In genomic region chr13:78806457-78806856, GRCh38 we compare ENCODE assay signal across 9 cellular contexts.
DNase-seq lines count a peak whose midpoint lies in the region; ATAC-seq, FAIRE-seq and TF ChIP-seq lines count a peak whose summit lies in the region.
"Had no signal": no experiment of that assay in that cellular context is flagged by ENCODE, and none has a peak within 500 bp of the region (broad histone marks: within the 10 kb centered on the region; RNA-seq: fewer than 3 reads in every experiment).

No MANE protein-coding gene starts in this region.

- no peak for TF ChIP-seq EP300 in K562 (IDR thresholded peaks at IDR 0.05; ENCODE audit: low read length)

- no peaks in the 10 kb centered on the region for H3K9me3 ChIP-seq in K562 (replicated peaks; ENCODE audit: control insufficient read depth, insufficient read depth, low read depth, low read length)

- peak in 1 of 4 experiments; percentile 6 for DNase-seq in K562 (ENCODE audit: extremely low read depth in 1 of 4, low spot score in 3 of 4)
- DNase-seq in activated CD4-positive, alpha-beta T cell treated with anti-CD3 and anti-CD28 coated beads for 48 hours: no peak
- no peak for DNase-seq in NCI-H2227 (lab: John Stamatoyannopoulos, UW; ENCODE audit: unreplicated experiment)
- DNase-seq in DMS153 treated with DMSO at 0.1 percent for 48 hours (lab: John Stamatoyannopoulos, UW; ENCODE audit: unreplicated experiment): no peak
- no peak for DNase-seq in stimulated activated naive CD8-positive, alpha-beta T cell treated with anti-CD3 and anti-CD28 coated beads, Interleukin-15, Interleukin-2, amounts not matched to agents 100 U/mL and 50 U/mL, for 24 hours
- DNase-seq: NCI-H526 treated with DMSO at 0.1 percent for 48 hours had no signal

- CTCF ChIA-PET in K562 (lab: Yijun Ruan, JAX; ENCODE audit: low intra/inter-chr PET ratio): no interaction called here

- H3K4me3 ChIP-seq in K562: no peak overlapping the region

- H3K4me2 ChIP-seq in K562 (ENCODE audit: insufficient read depth, low read length): no peak overlapping the region

- BruUV-seq in K562 (replicated peaks; lab: Mats Ljungman, UMichigan): no TSS peak

- no peaks in the 10 kb centered on the region for H3K9me1 ChIP-seq in K562 (ENCODE audit: control insufficient read depth, insufficient read depth, low read length)

- peak in 1 of 2 experiments; percentile 19; a peak in 1 of 4 replicates for TF ChIP-seq RAD21 in K562 (CRISPR knock-in tag; conservative IDR thresholded peaks at IDR 0.05 in 1 of 2, IDR thresholded peaks at IDR 0.05 in 1 of 2)

- no peak for TF ChIP-seq POLR2A in K562 (conservative IDR thresholded peaks at IDR 0.05)

- no peak overlapping the region for H2AFZ ChIP-seq in K562 (ENCODE audit: low read depth, low read length)

- ATAC-seq in GM18520 (IDR thresholded peaks at IDR 0.05; ENCODE audit: unreplicated experiment) (peak; percentile 75), HG03439 (IDR thresholded peaks at IDR 0.05; ENCODE audit: unreplicated experiment) (peak; percentile 83), K562 (peak; percentile 60; the same call in 2 of the 3 replicates)
- ATAC-seq in stimulated activated naive CD8-positive, alpha-beta T cell treated with anti-CD3 and anti-CD28 coated beads, Interleukin-15, Interleukin-2, amounts not matched to agents 100 U/mL and 50 U/mL, for 24 hours: no peak

- no peaks in the 10 kb centered on the region for H4K20me1 ChIP-seq in K562 (replicated peaks; ENCODE audit: control insufficient read depth, insufficient read depth, low read length)

- H3K4me1 ChIP-seq in K562 (replicated peaks in 1 of 2; ENCODE audit: control insufficient read depth in 2 of 2, insufficient read depth in 2 of 2, low read length in 2 of 2): no peaks in the 10 kb centered on the region

- no peak overlapping the region for H3K9ac ChIP-seq in K562 (ENCODE audit: insufficient read depth in 1 of 2, low read depth in 2 of 2, low read length in 2 of 2)

- POLR2A ChIA-PET in K562 (lab: Yijun Ruan, JAX): interaction anchor here (1.4 kb wide), 1 partner anchor 10 kb away, joined by 3 read pairs; no protein-coding TSS in a partner anchor

- in situ Hi-C loops in K562 (cut with MboI): no loop called here

- intact Hi-C loops in K562 (cut with micrococcal nuclease): no loop called here

- no peaks in the 10 kb centered on the region for H3K27me3 ChIP-seq in K562 (ENCODE audit: control insufficient read depth in 2 of 2, insufficient read depth in 2 of 2, low read length in 2 of 2)

- H3K36me3 ChIP-seq in K562 (ENCODE audit: control insufficient read depth, insufficient read depth, low read length): no peaks in the 10 kb centered on the region

- WGBS in K562 (ENCODE audit: insufficient coverage, low coverage, missing lambda C conversion rate): 6% methylated on average over 4 of the region's 4 CpGs

- FAIRE-seq in K562 (lab: Jason Lieb, UNC): no peak

- H3K79me2 ChIP-seq in K562 (ENCODE audit: control insufficient read depth, insufficient read depth, low read length): no peaks in the 10 kb centered on the region

- H3K27ac ChIP-seq in 22Rv1: no peak overlapping the region
- H3K27ac ChIP-seq in K562 (ENCODE audit: extremely low read depth, low read depth, low read length): no peak overlapping the region

- TF ChIP-seq CTCF in 22Rv1 (IDR thresholded peaks at IDR 0.05) (peak; percentile 33; the same call in 1 of the 2 replicates), K562 (IDR thresholded peaks at IDR 0.05 in 2 of 3, conservative IDR thresholded peaks at IDR 0.05 in 1 of 3; ENCODE audit: insufficient read depth in 2 of 3, low read depth in 1 of 3, low read length in 3 of 3) (0 out of 6 replicates have a peak, but pooled peaks of 1 of the 3 experiments have one; percentile 19)

TF ChIP-seq in K562, 482 proteins besides CTCF, POLR2A, EP300 and RAD21 (continues in another document):
- TF ChIP-seq CHD7 (IDR thresholded peaks at IDR 0.05; ENCODE audit: low read depth, low read length) (no peak), TGIF2 (CRISPR knock-in tag; IDR thresholded peaks at IDR 0.05) (no peak)
